In genomic region chr18:25764777-25765176, GRCh38 we compare ENCODE assay signal across 29 cellular contexts.
"Had no signal": no experiment of that assay in that cellular context is flagged by ENCODE, and none has a peak within 500 bp of the region (broad histone marks: within the 10 kb centered on the region; RNA-seq: fewer than 3 reads in every experiment).

No MANE protein-coding gene starts in this region.

- H3K27me3 ChIP-seq: colonic mucosa, esophagus muscularis mucosa, esophagus squamous epithelium, foreskin keratinocyte, gastrocnemius medialis, gastroesophageal sphincter had no signal

- H3K4me3 Mint-ChIP-seq: dendritic cell treated with granulocyte-macrophage colony-stimulating factor and Interleukin-4, amounts not matched to agents 40 ng/mL and 50 ng/mL, for 4 days; effector memory CD8-positive, alpha-beta T cell; endodermal cell had no signal

- H3K9me3 ChIP-seq: colonic mucosa, esophagus muscularis mucosa, esophagus squamous epithelium, gastrocnemius medialis, gastroesophageal sphincter had no signal

- H3K27ac Mint-ChIP-seq: dendritic cell treated with granulocyte-macrophage colony-stimulating factor and Interleukin-4, amounts not matched to agents 40 ng/mL and 50 ng/mL, for 4 days; effector memory CD8-positive, alpha-beta T cell; endodermal cell had no signal

- H3K36me3 ChIP-seq: colonic mucosa, esophagus muscularis mucosa, esophagus squamous epithelium, gastrocnemius medialis, gastroesophageal sphincter, heart left ventricle, heart right ventricle had no signal

- H3K27me3 Mint-ChIP-seq: dendritic cell treated with granulocyte-macrophage colony-stimulating factor and Interleukin-4, amounts not matched to agents 40 ng/mL and 50 ng/mL, for 4 days had no signal

- H3K9me3 Mint-ChIP-seq: dendritic cell treated with granulocyte-macrophage colony-stimulating factor and Interleukin-4, amounts not matched to agents 40 ng/mL and 50 ng/mL, for 4 days; effector memory CD8-positive, alpha-beta T cell had no signal

- ATAC-seq: effector memory CD8-positive, alpha-beta T cell; esophagus mucosa; foreskin keratinocyte; gastrocnemius medialis; gastroesophageal sphincter; heart left ventricle; heart right ventricle had no signal

- H3K4me1 Mint-ChIP-seq: endodermal cell had no signal

- FAIRE-seq: colon, endometrium, endothelial cell of umbilical vein, frontal cortex had no signal

- H3K4me1 ChIP-seq: colonic mucosa, esophagus muscularis mucosa, esophagus squamous epithelium, foreskin keratinocyte, gastrocnemius medialis, gastroesophageal sphincter, heart left ventricle, heart right ventricle had no signal

- DNase-seq: colonic mucosa; cortex of kidney; dermis blood vessel endothelial cell; dorsolateral prefrontal cortex; effector CD4-positive, alpha-beta T cell; effector CD8-positive, alpha-beta T cell; effector memory CD4-positive, alpha-beta T cell; effector memory CD8-positive, alpha-beta T cell; endodermal cell; erythroblast; esophagus squamous epithelium; foreskin fibroblast; foreskin keratinocyte; foreskin melanocyte; gastrocnemius medialis; glutamatergic neuron; head of caudate nucleus; heart left ventricle; heart right ventricle had no signal

- H3K4me3 ChIP-seq: colonic mucosa, coronary artery, dorsolateral prefrontal cortex, esophagus muscularis mucosa, esophagus squamous epithelium, gastrocnemius medialis, gastroesophageal sphincter, heart left ventricle, heart right ventricle had no signal

- H3K27ac ChIP-seq: colonic mucosa, coronary artery, dorsolateral prefrontal cortex, epithelial cell of prostate, esophagus muscularis mucosa, esophagus squamous epithelium, foreskin keratinocyte, gastrocnemius medialis, gastroesophageal sphincter, heart left ventricle, heart right ventricle had no signal
